In the genomic region with DNA sequence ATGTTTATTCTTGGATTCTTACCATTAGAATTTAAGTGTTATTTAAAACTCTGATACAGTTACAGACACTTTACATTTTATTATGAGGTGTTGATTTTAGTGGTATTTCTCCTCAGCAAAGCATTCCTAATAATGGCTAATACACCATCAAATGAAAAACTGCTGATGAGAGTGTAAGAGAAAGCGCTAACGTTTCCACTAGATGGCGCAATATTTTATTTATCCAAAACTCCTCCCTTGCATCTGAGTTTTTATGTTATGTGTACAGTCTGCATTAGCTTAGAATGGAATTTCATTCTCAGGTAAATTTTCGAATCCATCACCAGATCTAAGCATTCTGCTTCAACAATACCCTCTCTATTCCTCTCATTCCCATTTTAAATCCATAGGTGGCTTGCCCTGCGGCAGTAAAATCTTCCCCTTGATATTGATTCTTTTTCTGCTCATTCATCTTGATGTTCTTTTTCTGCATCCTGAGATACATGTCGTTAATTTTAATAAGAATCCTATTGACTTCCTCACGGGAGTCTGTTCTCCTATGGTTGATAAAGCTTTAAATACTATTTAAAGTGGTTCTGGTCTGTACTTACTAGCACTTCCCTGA, we compare ENCODE assay signal across 1 cellular context.
TF ChIP-seq lines count a peak whose summit lies in the region.

No MANE protein-coding gene starts in this region.

TF ChIP-seq in GM23338, 12 proteins besides CTCF, POLR2A, EP300 and RAD21 (continued from another document):
- TF ChIP-seq, protein P1, sequence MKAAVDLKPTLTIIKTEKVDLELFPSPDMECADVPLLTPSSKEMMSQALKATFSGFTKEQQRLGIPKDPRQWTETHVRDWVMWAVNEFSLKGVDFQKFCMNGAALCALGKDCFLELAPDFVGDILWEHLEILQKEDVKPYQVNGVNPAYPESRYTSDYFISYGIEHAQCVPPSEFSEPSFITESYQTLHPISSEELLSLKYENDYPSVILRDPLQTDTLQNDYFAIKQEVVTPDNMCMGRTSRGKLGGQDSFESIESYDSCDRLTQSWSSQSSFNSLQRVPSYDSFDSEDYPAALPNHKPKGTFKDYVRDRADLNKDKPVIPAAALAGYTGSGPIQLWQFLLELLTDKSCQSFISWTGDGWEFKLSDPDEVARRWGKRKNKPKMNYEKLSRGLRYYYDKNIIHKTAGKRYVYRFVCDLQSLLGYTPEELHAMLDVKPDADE (IDR thresholded peaks at IDR 0.05), result no peak
